1 cellular context compared by ENCODE assay signal in genomic region chr7:129877146-129877792, GRCh38.
TF ChIP-seq lines count a peak whose summit lies in the region.

No MANE protein-coding gene starts in this region.

TF ChIP-seq in K562, 482 proteins besides CTCF, POLR2A, EP300 and RAD21 (continued from another document and continues in another):
- TF ChIP-seq AFF1 (IDR thresholded peaks at IDR 0.05; ENCODE audit: low read depth in 1 of 2, partially characterized antibody in 2 of 2) (peak in 1 of 2 experiments; percentile 45), ETV6 (IDR thresholded peaks at IDR 0.05; ENCODE audit: borderline replicate concordance in 1 of 2, low read depth in 2 of 2, low read length in 1 of 2) (no peak), ETV6 (CRISPR knock-in tag; IDR thresholded peaks at IDR 0.05; ENCODE audit: borderline replicate concordance) (no peak), DMBX1 (CRISPR knock-in tag; IDR thresholded peaks at IDR 0.05; ENCODE audit: borderline replicate concordance) (peak; percentile 46; the same call in 1 of the 2 replicates), SMAD2 (IDR thresholded peaks at IDR 0.05; ENCODE audit: low read depth, low read length) (no peak), NFE2 (IDR thresholded peaks at IDR 0.05; ENCODE audit: low read depth) (peak; percentile 79), PREB (CRISPR knock-in tag; IDR thresholded peaks at IDR 0.05) (0 out of 2 replicates have a peak, but pooled peaks have one; percentile 76), CEBPB (tag; IDR thresholded peaks at IDR 0.05) (peak; percentile 94), BRD4 (IDR thresholded peaks at IDR 0.05) (no peak), ARID3B (CRISPR knock-in tag; IDR thresholded peaks at IDR 0.05; ENCODE audit: borderline replicate concordance) (no peak), SMC3 (conservative IDR thresholded peaks at IDR 0.05; ENCODE audit: insufficient read depth, low read depth, low read length) (no peak), CREB3 (tag; conservative IDR thresholded peaks at IDR 0.05; ENCODE audit: low read depth) (0 out of 2 replicates have a peak, but pooled peaks have one; percentile 61), WHSC1 (IDR thresholded peaks at IDR 0.05; ENCODE audit: low read length) (no peak), ATF4 (CRISPR knock-in tag; IDR thresholded peaks at IDR 0.05) (peak; percentile 81), MCM3 (IDR thresholded peaks at IDR 0.05) (no peak), DDX20 (tag; IDR thresholded peaks at IDR 0.05; ENCODE audit: low read depth) (no peak), HDAC2 (IDR thresholded peaks at IDR 0.05) (0 out of 2 replicates have a peak, but pooled peaks have one; percentile 51), IRF9 (tag; IDR thresholded peaks at IDR 0.05) (peak; percentile 49), ZNF449 (CRISPR knock-in tag; IDR thresholded peaks at IDR 0.05) (0 out of 2 replicates have a peak, but pooled peaks have one; percentile 9), ZFP91 (CRISPR knock-in tag; IDR thresholded peaks at IDR 0.05) (no peak), NR4A1 (CRISPR knock-in tag; IDR thresholded peaks at IDR 0.05) (no peak), NR4A1 (tag; IDR thresholded peaks at IDR 0.05) (0 out of 2 replicates have a peak, but pooled peaks have one; percentile 57), MNT (conservative IDR thresholded peaks at IDR 0.05) (no peak; a peak in 1 of 4 replicates), GTF2E2 (tag; IDR thresholded peaks at IDR 0.05) (0 out of 2 replicates have a peak, but pooled peaks have one; percentile 29), HCFC1 (IDR thresholded peaks at IDR 0.05; ENCODE audit: low read depth, low read length) (no peak), BACH1 (tag; IDR thresholded peaks at IDR 0.05) (peak; percentile 64; the same call in 1 of the 2 replicates), PBX2 (CRISPR knock-in tag; IDR thresholded peaks at IDR 0.05; ENCODE audit: low read depth) (no peak), PBX2 (tag; conservative IDR thresholded peaks at IDR 0.05; ENCODE audit: low read depth) (0 out of 2 replicates have a peak, but pooled peaks have one; percentile 3)
